In the genomic region with DNA sequence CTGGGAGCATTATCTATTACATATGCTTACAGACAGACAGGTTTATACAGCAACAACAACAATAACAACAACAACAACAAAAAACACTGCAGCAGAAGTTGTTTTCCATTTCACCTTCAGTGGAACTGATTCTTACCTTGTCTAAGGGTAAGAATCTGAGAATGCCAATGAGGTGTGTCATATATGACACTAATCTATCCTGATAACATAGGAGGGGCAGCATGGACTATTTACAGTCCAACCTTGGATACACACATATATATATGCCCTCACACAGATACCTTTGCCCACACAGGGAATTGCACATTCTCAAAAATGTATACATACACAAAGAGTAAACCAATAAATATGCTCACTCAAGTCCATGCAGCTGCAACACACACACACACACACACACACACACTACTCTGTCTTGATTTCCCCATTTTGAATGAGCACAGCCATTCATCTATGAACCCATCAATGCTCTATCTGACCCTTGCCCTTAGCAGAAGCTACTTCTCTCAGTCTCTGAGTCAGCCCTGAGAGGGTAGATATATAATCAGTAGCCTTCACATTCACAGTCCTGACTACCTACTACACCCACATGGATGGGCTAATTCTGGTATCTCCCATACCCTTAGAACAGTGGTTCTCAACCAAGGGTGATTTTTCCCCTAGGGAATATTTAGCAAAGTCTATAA, we compare ENCODE assay signal across 18 cellular contexts. TPM values are rescaled to one million over a fixed set of nuclear protein-coding genes. Genes with fewer than 3 reads are reported as not detected.
DNase-seq lines count a peak whose midpoint lies in the region; ATAC-seq and TF ChIP-seq lines count a peak whose summit lies in the region.
"Had no signal": no experiment of that assay in that cellular context is flagged by ENCODE, and none has a peak within 500 bp of the region (broad histone marks: within the 10 kb centered on the region; RNA-seq: fewer than 3 reads in every experiment).

No MANE protein-coding gene starts in this region.

- H3K9me3 ChIP-seq in PC-3 (ENCODE audit: low read length), result no peaks in the 10 kb centered on the region
- H3K9me3 ChIP-seq in mucosa of rectum (ENCODE audit: control insufficient read depth in 2 of 2, low read length in 2 of 2), result no peaks in the 10 kb centered on the region
- H3K9me3 ChIP-seq in body of pancreas, result no peaks in the 10 kb centered on the region
- H3K9me3 ChIP-seq: A549, MG63, SK-N-SH had no signal

- no peak for TF ChIP-seq POLR2A in body of pancreas (IDR thresholded peaks at IDR 0.05)

- H3K4me2 ChIP-seq in PC-3 (ENCODE audit: low read length), result no peak overlapping the region
- H3K4me2 ChIP-seq: A549, SK-N-SH had no signal

- H2AFZ ChIP-seq in PC-3 (ENCODE audit: low read length), result no peak overlapping the region

- TF ChIP-seq CTCF in PC-3 (conservative IDR thresholded peaks at IDR 0.05; ENCODE audit: low read depth, low read length) (no peak), epithelial cell of esophagus (IDR thresholded peaks at IDR 0.05; ENCODE audit: insufficient read depth, low read depth, low read length, missing control alignments) (no peak), body of pancreas (IDR thresholded peaks at IDR 0.05) (no peak)

- DNase-seq in HCEC 1CT (peak; percentile 40), PC-3 (peak; percentile 27), epithelial cell of esophagus (ENCODE audit: low read depth) (peak; percentile 14), GM19240 (ENCODE audit: insufficient read length, low spot score) (no peak), body of pancreas (no peak), AG08395 (ENCODE audit: low spot score) (no peak)
- DNase-seq: COR-L47; MG63; NCI-H1092; NCI-H2107; NCI-H345; NCI-H526; NK-92 treated with Interleukin-12 subunit alpha and Interleukin-12 subunit beta, amount 100 ng/mL, for 24 hours; SK-N-SH had no signal

- intact Hi-C loops in PC-3 (cut with micrococcal nuclease) (no loop called here), body of pancreas (cut with DNase I) (loop anchor here (5.0 kb wide), 1 partner anchor 227 kb away; no protein-coding TSS in a partner anchor)

- H4K20me1 ChIP-seq in PC-3 (ENCODE audit: low read length), result no peaks in the 10 kb centered on the region

- H3K4me3 ChIP-seq in PC-3 (ENCODE audit: low read length) (no peak overlapping the region), epithelial cell of esophagus (ENCODE audit: low read length) (no peak overlapping the region), mucosa of rectum (ENCODE audit: low read length in 2 of 2) (no peak overlapping the region), body of pancreas (no peak overlapping the region)
- H3K4me3 ChIP-seq: A549, MG63 had no signal

- no TSS peak for BruUV-seq in PC-3 (replicated peaks; lab: Mats Ljungman, UMichigan)

- H3K27ac ChIP-seq in PC-3 (ENCODE audit: low read length) (no peak overlapping the region), mucosa of rectum (ENCODE audit: low read depth in 2 of 2, low read length in 2 of 2) (peak overlapping the region; percentile 40 to 58), body of pancreas (no peak overlapping the region)
- H3K27ac ChIP-seq: A549 had no signal

- H3K27me3 ChIP-seq in PC-3 (ENCODE audit: low read length) (no peaks in the 10 kb centered on the region), mucosa of rectum (ENCODE audit: control insufficient read depth in 2 of 2, insufficient read depth in 2 of 2, low read length in 2 of 2) (no peaks in the 10 kb centered on the region), body of pancreas (no peaks in the 10 kb centered on the region)
- H3K27me3 ChIP-seq: MG63 had no signal

- no peaks in the 10 kb centered on the region for H3K9me2 ChIP-seq in PC-3 (replicated peaks; ENCODE audit: low read length)
- H3K9me2 ChIP-seq: SK-N-SH had no signal

- no peaks in the 10 kb centered on the region for H3K79me2 ChIP-seq in PC-3 (ENCODE audit: low read length)

- H3K9ac ChIP-seq in PC-3 (ENCODE audit: low read length), result no peak overlapping the region
- no peak overlapping the region for H3K9ac ChIP-seq in mucosa of rectum (ENCODE audit: low read depth in 1 of 2, low read length in 2 of 2)
- H3K9ac ChIP-seq: SK-N-SH had no signal

- no peak for ATAC-seq in PC-3
- no peak for ATAC-seq in body of pancreas
- no peak for ATAC-seq in GM19397 (IDR thresholded peaks at IDR 0.05; ENCODE audit: unreplicated experiment)
- ATAC-seq: A549, HepG2 had no signal

- CTCF ChIA-PET in PC-3 (lab: Charles Lee), result no interaction called here

- H3K4me1 ChIP-seq in PC-3 (ENCODE audit: insufficient read depth, low read length) (peaks cover 24% of the 10 kb centered on the region), mucosa of rectum (ENCODE audit: control insufficient read depth in 2 of 2, insufficient read depth in 2 of 2, low read length in 2 of 2) (peaks cover 17 to 28% of the 10 kb centered on the region in 2 donors), body of pancreas (no peaks in the 10 kb centered on the region)

- peaks cover 3% of the 10 kb centered on the region for H3F3A ChIP-seq in PC-3 (ENCODE audit: low read length, unreplicated experiment)

- no peaks in the 10 kb centered on the region for H3K36me3 ChIP-seq in PC-3 (ENCODE audit: low read depth, low read length)
- no peaks in the 10 kb centered on the region for H3K36me3 ChIP-seq in mucosa of rectum (ENCODE audit: control insufficient read depth in 2 of 2, insufficient read depth in 2 of 2, low read length in 2 of 2)
- no peaks in the 10 kb centered on the region for H3K36me3 ChIP-seq in body of pancreas (replicated peaks in 1 of 2; ENCODE audit: insufficient read depth in 1 of 2, low read depth in 2 of 2)
- H3K36me3 ChIP-seq: MG63 had no signal

- POLR2A ChIA-PET in PC-3 (lab: Charles Lee; ENCODE audit: unreplicated experiment), result no interaction called here

RNA-seq across cellular contexts. Expression of gene TRANK1, which starts 9.7 kb away (rescaled TPM):
- total RNA-seq in PC-3 (2014; rRNA removed), result 0.58 and 2.4 TPM in 2 replicates
- total RNA-seq in body of pancreas, result 1 to 10 TPM; 3.6 to 7.8 TPM

RNA-seq across cellular contexts. Expression of gene EPM2AIP1, which starts 38.3 kb away (rescaled TPM):
- total RNA-seq in PC-3 (2014; rRNA removed) (6.5 and 7.8 TPM in 2 replicates), body of pancreas (10 to 100 TPM in 1 of 2 donors, 1 to 10 TPM in 1; 9.1 to 10.9 TPM)

RNA-seq across cellular contexts. Expression of gene MLH1, which starts 38.7 kb away (rescaled TPM):
- 55.8 and 79.7 TPM in 2 replicates for total RNA-seq in PC-3 (2014; rRNA removed)
- 10 to 100 TPM; 16.9 to 38.9 TPM for total RNA-seq in body of pancreas

Comparison
In these comparisons a context has a peak if more than half of its experiments do, and no peak if none do; other contexts are left out.
1. DNase-seq: peak in HCEC 1CT (single experiment), PC-3 (single experiment) and epithelial cell of esophagus (single experiment); none in GM19240 (single experiment), body of pancreas (0 of 4) and AG08395 (single experiment).
2. H3K27ac ChIP-seq: peak in mucosa of rectum (2 of 2); none in PC-3 (single experiment) and body of pancreas (0 of 4).